ENCODE assay signal across 11 cellular contexts in genomic region chr4:154406022-154406835, GRCh38.
DNase-seq lines count a peak whose midpoint lies in the region; ATAC-seq and TF ChIP-seq lines count a peak whose summit lies in the region.
"Had no signal": no experiment of that assay in that cellular context is flagged by ENCODE, and none has a peak within 500 bp of the region (broad histone marks: within the 10 kb centered on the region; RNA-seq: fewer than 3 reads in every experiment).

No MANE protein-coding gene starts in this region.

- intact Hi-C loops in MCF 10A (cut with micrococcal nuclease) = no loop called here

- TF ChIP-seq CTCF in nephron (IDR thresholded peaks at IDR 0.05; ENCODE audit: unreplicated experiment in 3 of 3) (no peak), MCF 10A (IDR thresholded peaks at IDR 0.05; ENCODE audit: unreplicated experiment) (no peak), type B pancreatic cell (conservative IDR thresholded peaks at IDR 0.05) (no peak)

- ATAC-seq in GM18909 (IDR thresholded peaks at IDR 0.05; ENCODE audit: poor library complexity, unreplicated experiment) = peak; percentile 93
- peak; percentile 91 for ATAC-seq in HG02623 (IDR thresholded peaks at IDR 0.05; ENCODE audit: unreplicated experiment)
- peak; percentile 91 for ATAC-seq in HG03575 (IDR thresholded peaks at IDR 0.05; ENCODE audit: extremely low read depth, insufficient number of reproducible peaks, low FRiP score, unreplicated experiment)

- POLR2A ChIA-PET in MCF 10A (lab: Yijun Ruan, JAX) = interaction anchor here (0.8 kb wide), 1 partner anchor 11 kb away, joined by 3 read pairs; no protein-coding TSS in a partner anchor

- no peaks in the 10 kb centered on the region for H3K27me3 Mint-ChIP-seq in nephron (ENCODE audit: low read depth)
- H3K27me3 Mint-ChIP-seq in MCF 10A (ENCODE audit: insufficient read depth, unreplicated experiment) = no peaks in the 10 kb centered on the region
- peaks cover 6% of the 10 kb centered on the region for H3K27me3 Mint-ChIP-seq in type B pancreatic cell

- no peak overlapping the region for H3K4me3 Mint-ChIP-seq in nephron
- no peak overlapping the region for H3K4me3 Mint-ChIP-seq in MCF 10A (ENCODE audit: unreplicated experiment)
- H3K4me3 Mint-ChIP-seq in type B pancreatic cell = no peak overlapping the region

- H3K4me1 Mint-ChIP-seq in nephron (peaks cover 21% of the 10 kb centered on the region), MCF 10A (ENCODE audit: insufficient read depth, unreplicated experiment) (peaks cover under 1% of the 10 kb centered on the region), type B pancreatic cell (ENCODE audit: unreplicated experiment) (peaks cover 6% of the 10 kb centered on the region)

- H3K9me3 Mint-ChIP-seq in nephron (peaks cover 12% of the 10 kb centered on the region), MCF 10A (ENCODE audit: unreplicated experiment) (no peaks in the 10 kb centered on the region), type B pancreatic cell (peaks cover 6% of the 10 kb centered on the region)

- no TSS peak for BruUV-seq in MCF 10A (replicated peaks; lab: Mats Ljungman, UMichigan)

- no peaks in the 10 kb centered on the region for H3K36me3 Mint-ChIP-seq in nephron (ENCODE audit: low read depth)
- no peaks in the 10 kb centered on the region for H3K36me3 Mint-ChIP-seq in MCF 10A (ENCODE audit: insufficient read depth, unreplicated experiment)
- H3K36me3 Mint-ChIP-seq in type B pancreatic cell = no peaks in the 10 kb centered on the region

- DNase-seq in MCF 10A (ENCODE audit: unreplicated experiment) = no peak
- DNase-seq in type B pancreatic cell (ENCODE audit: extremely low spot score, unreplicated experiment) = no peak
- DNase-seq in ecto neural progenitor cell (ENCODE audit: low spot score) = no peak
- DNase-seq in activated T-cell treated with anti-CD3 and anti-CD28 coated beads, Interleukin-2, amount 50 U/mL, for 1 hour = no peak
- DNase-seq: activated naive CD4-positive, alpha-beta T cell treated with anti-CD3 and anti-CD28 coated beads, Interleukin-2, amount 50 U/mL, for 16 hours; dermis blood vessel endothelial cell; DMS79 had no signal

- H3K27ac Mint-ChIP-seq in nephron (peak overlapping the region; percentile 57 to 86 (median 80)), MCF 10A (ENCODE audit: low read depth, unreplicated experiment) (no peak overlapping the region), type B pancreatic cell (no peak overlapping the region)

- CTCF ChIA-PET in MCF 10A (lab: Yijun Ruan, JAX) = interaction anchor here (0.9 to 1.0 kb wide), 2 partner anchors 10 to 100 kb away, joined by 3 read pairs; no protein-coding TSS in a partner anchor

Comparison
In these comparisons a context has a peak if more than half of its experiments do, and no peak if none do; other contexts are left out.
1. H3K27ac Mint-ChIP-seq: peak in nephron (3 of 3); none in MCF 10A (single experiment) and type B pancreatic cell (single experiment).
2. Peak in every context shown above with its lines, with median percentiles within 50 percentile points of each other: ATAC-seq.